ENCODE assay signal across 11 cellular contexts in genomic region chr22:24965822-24966626, GRCh38. TPM values are rescaled to one million over a fixed set of nuclear protein-coding genes. Genes with fewer than 3 reads are reported as not detected.
DNase-seq lines count a peak whose midpoint lies in the region; ATAC-seq and TF ChIP-seq lines count a peak whose summit lies in the region.
"Had no signal": no experiment of that assay in that cellular context is flagged by ENCODE, and none has a peak within 500 bp of the region (broad histone marks: within the 10 kb centered on the region; RNA-seq: fewer than 3 reads in every experiment).

No MANE protein-coding gene starts in this region.

- 85% methylated on average over 9 of the region's 9 CpGs for WGBS in HUES64
- WGBS in body of pancreas, 2 donors, result 17 to 26% methylated on average over 8 to 9 of the region's 9 CpGs

- peak overlapping the region; percentile 68; the same call in 1 of the 2 replicates for H3K27ac ChIP-seq in HUES64 (ENCODE audit: low read depth, low read length)
- peak overlapping the region; percentile 50 to 75 (median 64) for H3K27ac ChIP-seq in body of pancreas
- H3K27ac ChIP-seq in skin epidermis, result peak overlapping the region in 11 of 21 experiments; percentile 1 to 77 (median 46)
- H3K27ac ChIP-seq: SK-N-MC had no signal

- H3K27me3 ChIP-seq in HUES64 (ENCODE audit: insufficient read depth, low read length) (no peaks in the 10 kb centered on the region), body of pancreas (no peaks in the 10 kb centered on the region)

- TF ChIP-seq CTCF in body of pancreas (IDR thresholded peaks at IDR 0.05), result no peak
- no peak for TF ChIP-seq CTCF in foreskin fibroblast (IDR thresholded peaks at IDR 0.05; ENCODE audit: low read depth, low read length)

- intact Hi-C loops in body of pancreas (cut with DNase I), result no loop called here

- DNase-seq in body of pancreas, result peak; percentile 85 to 93 (median 90)
- DNase-seq in left kidney (ENCODE audit: low read depth, low spot score), result peak; percentile 40
- no peak for DNase-seq in NCI-H446 (lab: John Stamatoyannopoulos, UW)
- no peak for DNase-seq in NCI-H1092 treated with DMSO at 0.1 percent for 48 hours (lab: John Stamatoyannopoulos, UW)
- no peak for DNase-seq in foreskin fibroblast
- DNase-seq: CD8-positive, alpha-beta memory T cell had no signal

- TF ChIP-seq POLR2A in body of pancreas (IDR thresholded peaks at IDR 0.05), result no peak

- no peak overlapping the region for H3K4me3 ChIP-seq in HUES64 (ENCODE audit: low read length)
- H3K4me3 ChIP-seq in body of pancreas, result no peak overlapping the region
- no peak overlapping the region for H3K4me3 ChIP-seq in skin epidermis
- no peak overlapping the region for H3K4me3 ChIP-seq in foreskin fibroblast (ENCODE audit: low read depth in 1 of 2, low read length in 2 of 2)
- H3K4me3 ChIP-seq: SK-N-MC, thoracic aorta had no signal

- H3K36me3 ChIP-seq in HUES64 (ENCODE audit: insufficient read depth, low read length) (no peaks in the 10 kb centered on the region; the same call in 1 of the 2 replicates), body of pancreas (replicated peaks in 1 of 2; ENCODE audit: insufficient read depth in 1 of 2, low read depth in 2 of 2) (no peaks in the 10 kb centered on the region)
- H3K36me3 ChIP-seq: thoracic aorta had no signal

- H3K9me3 ChIP-seq in HUES64 (ENCODE audit: insufficient read depth, low read depth, low read length) (no peaks in the 10 kb centered on the region), body of pancreas (no peaks in the 10 kb centered on the region)
- H3K9me3 ChIP-seq: thoracic aorta had no signal

- 0 out of 2 replicates have a peak overlapping the region, but pooled peaks have one; percentile 8 for H3K9ac ChIP-seq in HUES64 (ENCODE audit: low read depth, low read length)

- ATAC-seq in body of pancreas, result peak; percentile 90
- ATAC-seq in HG03039 (IDR thresholded peaks at IDR 0.05; ENCODE audit: unreplicated experiment), result no peak

- H3K4me1 ChIP-seq in HUES64 (ENCODE audit: insufficient read depth, low read length) (peaks cover 23% of the 10 kb centered on the region), body of pancreas (peaks cover 38% of the 10 kb centered on the region)

RNA-seq across cellular contexts. Expression of gene KIAA1671, which starts 13.5 kb away (rescaled TPM):
- 7.7 TPM for polyA plus RNA-seq in HUES64 (2013, experiment 1 of 2)
- polyA plus RNA-seq in HUES64 (2013, experiment 2 of 2), result 8.5 TPM
- total RNA-seq in body of pancreas, result 10 to 100 TPM; 24.9 to 79.8 TPM

RNA-seq across cellular contexts. Expression of gene LHFPL7, which starts 19.5 kb away (rescaled TPM):
- not detected for polyA plus RNA-seq in HUES64 (2013, experiment 1 of 2)
- not detected for polyA plus RNA-seq in HUES64 (2013, experiment 2 of 2)
- not detected for total RNA-seq in body of pancreas
- total RNA-seq: CD8-positive, alpha-beta memory T cell; thoracic aorta had no signal
- polyA plus RNA-seq: CD8-positive, alpha-beta memory T cell had no signal

Comparison
In these comparisons a context has a peak if more than half of its experiments do, and no peak if none do; other contexts are left out.
1. DNase-seq: peak in body of pancreas (4 of 4) and left kidney (single experiment); none in NCI-H446 (0 of 2), NCI-H1092 treated with DMSO at 0.1 percent for 48 hours (single experiment) and foreskin fibroblast (0 of 2).
2. Peak in every context shown above with its lines, with median percentiles within 50 percentile points of each other: H3K27ac ChIP-seq.